In the genomic region with DNA sequence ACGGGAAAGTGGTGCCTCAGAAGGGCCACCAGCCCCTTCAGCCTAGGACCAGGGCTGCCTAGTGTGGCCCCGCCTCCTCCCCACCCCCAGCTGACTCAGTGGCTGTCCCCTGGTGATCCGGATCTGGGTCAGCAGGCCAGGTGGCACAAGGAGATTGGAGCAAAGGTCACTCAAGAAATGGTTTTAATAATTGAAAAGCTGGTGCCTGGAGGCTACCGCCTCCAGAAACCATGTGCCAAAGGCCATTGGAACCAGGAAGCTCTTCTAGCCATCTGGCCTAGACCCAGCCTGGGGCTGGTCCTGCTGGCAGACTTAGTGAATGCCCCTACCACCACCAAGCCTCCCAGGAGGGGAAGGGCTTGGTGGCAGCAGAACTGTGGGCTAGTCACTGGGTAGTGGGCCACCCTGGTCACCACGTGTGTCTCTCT, we compare ENCODE assay signal across 9 cellular contexts. TPM values are rescaled to one million over a fixed set of nuclear protein-coding genes. Genes with fewer than 3 reads are reported as not detected.
DNase-seq lines count a peak whose midpoint lies in the region; ATAC-seq, FAIRE-seq and TF ChIP-seq lines count a peak whose summit lies in the region.
"Had no signal": no experiment of that assay in that cellular context is flagged by ENCODE, and none has a peak within 500 bp of the region (broad histone marks: within the 10 kb centered on the region; RNA-seq: fewer than 3 reads in every experiment).

No MANE protein-coding gene starts in this region.

- no peaks in the 10 kb centered on the region for H3K27me3 Mint-ChIP-seq in activated T-cell treated with anti-CD3 and anti-CD28 coated beads, Interleukin-2, amount 50 U/mL, for 4 hours (ENCODE audit: low read depth)
- no peaks in the 10 kb centered on the region for H3K27me3 Mint-ChIP-seq in T-cell

- H3K36me3 ChIP-seq in fibroblast of lung (ENCODE audit: control insufficient read depth, insufficient read depth, low read length) (peaks cover 12% of the 10 kb centered on the region), subcutaneous abdominal adipose tissue (ENCODE audit: control insufficient read depth in 5 of 5, insufficient read depth in 5 of 5, low read length in 5 of 5) (peaks cover 0 to 25% (median 16%) of the 10 kb centered on the region in 5 donors)

- no peak for ATAC-seq in activated T-cell treated with anti-CD3 and anti-CD28 coated beads, Interleukin-2, amount 50 U/mL, for 4 hours
- ATAC-seq in T-cell (replicated peaks in 1 of 4) (no peak), HG03432 (IDR thresholded peaks at IDR 0.05; ENCODE audit: unreplicated experiment) (no peak)
- ATAC-seq: esophagus mucosa had no signal

- DNase-seq in activated T-cell treated with anti-CD3 and anti-CD28 coated beads, Interleukin-2, amount 50 U/mL, for 4 hours: no peak
- DNase-seq in activated T-cell treated with anti-CD3 and anti-CD28 coated beads for 4 hours: no peak
- DNase-seq in T-cell: no peak
- no peak for DNase-seq in fibroblast of lung (ENCODE audit: low read depth in 2 of 2)
- DNase-seq in AG08396 (ENCODE audit: low spot score): no peak
- DNase-seq in GM19239 (ENCODE audit: insufficient read length, low spot score): no peak

- FAIRE-seq in GM19239 (lab: Jason Lieb, UNC): no peak

- H3K79me2 ChIP-seq in fibroblast of lung (ENCODE audit: control insufficient read depth, insufficient read depth, low read length): peaks cover 5% of the 10 kb centered on the region

- peak overlapping the region; percentile 82 to 89 for H3K27ac Mint-ChIP-seq in T-cell

- H3K36me3 Mint-ChIP-seq in activated T-cell treated with anti-CD3 and anti-CD28 coated beads, Interleukin-2, amount 50 U/mL, for 4 hours (ENCODE audit: insufficient read depth): peaks cover 11% of the 10 kb centered on the region
- peaks cover 23% of the 10 kb centered on the region for H3K36me3 Mint-ChIP-seq in T-cell

- no peaks in the 10 kb centered on the region for H4K20me1 ChIP-seq in fibroblast of lung (ENCODE audit: control insufficient read depth, extremely low read depth, insufficient read depth, low read length)

- peaks cover 55% of the 10 kb centered on the region for H3K4me1 Mint-ChIP-seq in activated T-cell treated with anti-CD3 and anti-CD28 coated beads, Interleukin-2, amount 50 U/mL, for 4 hours (ENCODE audit: low read depth)
- H3K4me1 Mint-ChIP-seq in T-cell: peaks cover 47 to 62% (median 59%) of the 10 kb centered on the region in 3 donors

- H3K4me1 ChIP-seq in fibroblast of lung (ENCODE audit: control insufficient read depth, extremely low read depth, insufficient read depth, low read length): peaks cover 31% of the 10 kb centered on the region
- peaks cover 15 to 52% (median 45%) of the 10 kb centered on the region in 5 donors for H3K4me1 ChIP-seq in subcutaneous abdominal adipose tissue (ENCODE audit: control insufficient read depth in 5 of 5, insufficient read depth in 5 of 5, low read length in 5 of 5)

- TF ChIP-seq CTCF in fibroblast of lung (conservative IDR thresholded peaks at IDR 0.05 in 1 of 2, IDR thresholded peaks at IDR 0.05 in 1 of 2; ENCODE audit: low read depth in 1 of 2, low read length in 2 of 2): no peak

- H3K9me3 Mint-ChIP-seq in activated T-cell treated with anti-CD3 and anti-CD28 coated beads, Interleukin-2, amount 50 U/mL, for 4 hours: no peaks in the 10 kb centered on the region
- no peaks in the 10 kb centered on the region for H3K9me3 Mint-ChIP-seq in T-cell

- POLR2A ChIA-PET in T-cell (lab: Charles Lee): interaction anchor here in 1 of 2 donors (2.0 kb wide), 1 partner anchor 9 kb away, joined by 15 read pairs; no protein-coding TSS in a partner anchor

- H3K9ac ChIP-seq in fibroblast of lung (ENCODE audit: insufficient read depth, low read length) (no peak overlapping the region), subcutaneous abdominal adipose tissue (ENCODE audit: low read length in 5 of 5) (peak overlapping the region in 2 of 5 donors; percentile 14 to 48)

- no peak overlapping the region for H3K4me3 ChIP-seq in fibroblast of lung (replicated peaks in 1 of 4; ENCODE audit: control extremely low read depth in 1 of 4, insufficient read depth in 1 of 4, low read depth in 3 of 4, low read length in 4 of 4)
- H3K4me3 ChIP-seq in subcutaneous abdominal adipose tissue (ENCODE audit: low read depth in 1 of 5, low read length in 5 of 5): no peak overlapping the region

- H3K9me3 ChIP-seq in fibroblast of lung (ENCODE audit: control insufficient read depth, insufficient read depth, low read depth, low read length) (no peaks in the 10 kb centered on the region), subcutaneous abdominal adipose tissue (ENCODE audit: control insufficient read depth in 5 of 5, low read length in 5 of 5) (no peaks in the 10 kb centered on the region)

- peak overlapping the region; percentile 70 for H3K4me2 ChIP-seq in fibroblast of lung (ENCODE audit: extremely low read depth, insufficient read depth, low read length)

- H3K27me3 ChIP-seq in fibroblast of lung (ENCODE audit: control insufficient read depth, insufficient read depth, low read length) (no peaks in the 10 kb centered on the region), subcutaneous abdominal adipose tissue (ENCODE audit: control insufficient read depth in 5 of 5, insufficient read depth in 4 of 5, low read length in 5 of 5) (peaks cover 0 to 2% (median 0%) of the 10 kb centered on the region in 5 donors)

- no peak overlapping the region for H3K27ac ChIP-seq in fibroblast of lung (ENCODE audit: insufficient read depth, low read length)
- peak overlapping the region; percentile 30 for H3K27ac ChIP-seq in subcutaneous abdominal adipose tissue (ENCODE audit: low read depth, low read length)

- no peak overlapping the region for H2AFZ ChIP-seq in fibroblast of lung (ENCODE audit: low read length)

- peak overlapping the region; percentile 83 for H3K4me3 Mint-ChIP-seq in activated T-cell treated with anti-CD3 and anti-CD28 coated beads, Interleukin-2, amount 50 U/mL, for 4 hours
- H3K4me3 Mint-ChIP-seq in T-cell: peak overlapping the region; percentile 80 to 82 (median 81)

- CTCF ChIA-PET in T-cell (lab: Charles Lee): interaction anchor here in 1 of 2 donors (0.9 to 2.6 kb wide), 2 partner anchors 9 to 15 kb away, joined by 3 to 14 read pairs; no protein-coding TSS in a partner anchor

RNA-seq across cellular contexts. Expression of gene ST6GALNAC4, which starts 1.5 kb away (rescaled TPM):
- total RNA-seq in activated T-cell treated with anti-CD3 and anti-CD28 coated beads, Interleukin-2, amount 50 U/mL, for 4 hours: 10 to 100 TPM; 22.0 to 25.7 (median 24.7) TPM
- total RNA-seq in T-cell (10 to 100 TPM; 24.9 to 40.7 (median 35.1) TPM), fibroblast of lung (28.1 and 32.6 TPM in 2 replicates)
- 16.4 and 18.4 TPM in 2 replicates for polyA plus RNA-seq in fibroblast of lung
- polyA plus RNA-seq in fibroblast of lung (2012): 24.3 and 33.4 TPM in 2 replicates
- polyA minus RNA-seq in fibroblast of lung (ENCODE audit: low replicate concordance): 33.5 and 37.8 TPM in 2 replicates

RNA-seq across cellular contexts. Expression of gene PIP5KL1, which starts 15.2 kb away (rescaled TPM):
- total RNA-seq in activated T-cell treated with anti-CD3 and anti-CD28 coated beads, Interleukin-2, amount 50 U/mL, for 4 hours: 1 to 10 TPM; 2.3 to 3.5 (median 2.8) TPM
- total RNA-seq in T-cell: 1 to 10 TPM in 4 of 5 donors, under 1 TPM in 1; 0.99 to 5.6 (median 2.6) TPM
- total RNA-seq in fibroblast of lung: 0.77 and 2.5 TPM in 2 replicates
- 0.84 and 1.9 TPM in 2 replicates for polyA plus RNA-seq in fibroblast of lung
- polyA plus RNA-seq in fibroblast of lung (2012): 2.0 and 3.6 TPM in 2 replicates
- 2.9 TPM in 1 of 2 replicates, not detected in the other for polyA minus RNA-seq in fibroblast of lung (ENCODE audit: low replicate concordance)

RNA-seq across cellular contexts. Expression of gene ST6GALNAC6, which starts 15.9 kb away (rescaled TPM):
- 10 to 100 TPM; 25.9 to 31.5 (median 31.0) TPM for total RNA-seq in activated T-cell treated with anti-CD3 and anti-CD28 coated beads, Interleukin-2, amount 50 U/mL, for 4 hours
- 100 to 1,000 TPM in 2 of 5 donors, 10 to 100 TPM in 3; 73.0 to 123 (median 86.3) TPM for total RNA-seq in T-cell
- total RNA-seq in fibroblast of lung: 60.9 and 69.5 TPM in 2 replicates
- 53.3 and 56.0 TPM in 2 replicates for polyA plus RNA-seq in fibroblast of lung
- polyA plus RNA-seq in fibroblast of lung (2012): 74.8 and 76.3 TPM in 2 replicates
- 129 and 139 TPM in 2 replicates for polyA minus RNA-seq in fibroblast of lung (ENCODE audit: low replicate concordance)

RNA-seq across cellular contexts. Expression of gene DPM2, which starts 22.3 kb away (rescaled TPM):
- total RNA-seq in activated T-cell treated with anti-CD3 and anti-CD28 coated beads, Interleukin-2, amount 50 U/mL, for 4 hours: 10 to 100 TPM; 89.6 to 91.5 (median 89.9) TPM
- total RNA-seq in T-cell (10 to 100 TPM; 32.3 to 66.5 (median 60.5) TPM), fibroblast of lung (8.5 and 11.7 TPM in 2 replicates)
- polyA plus RNA-seq in fibroblast of lung: 24.1 and 36.2 TPM in 2 replicates
- polyA plus RNA-seq in fibroblast of lung (2012): 33.2 and 44.8 TPM in 2 replicates
- polyA minus RNA-seq in fibroblast of lung (ENCODE audit: low replicate concordance): 67.0 and 102 TPM in 2 replicates

RNA-seq across cellular contexts. Expression of gene AK1, which starts 37.9 kb away (rescaled TPM):
- 1 to 10 TPM; 3.6 to 6.4 (median 5.0) TPM for total RNA-seq in activated T-cell treated with anti-CD3 and anti-CD28 coated beads, Interleukin-2, amount 50 U/mL, for 4 hours
- total RNA-seq in T-cell: 10 to 100 TPM; 40.5 to 54.9 (median 50.4) TPM
- total RNA-seq in fibroblast of lung: 46.7 and 47.6 TPM in 2 replicates
- 73.1 and 80.6 TPM in 2 replicates for polyA plus RNA-seq in fibroblast of lung
- polyA plus RNA-seq in fibroblast of lung (2012): 139 and 154 TPM in 2 replicates
- polyA minus RNA-seq in fibroblast of lung (ENCODE audit: low replicate concordance): 75.8 and 109 TPM in 2 replicates
